Comparison of ENCODE assay signal across 12 cellular contexts in the genomic region with DNA sequence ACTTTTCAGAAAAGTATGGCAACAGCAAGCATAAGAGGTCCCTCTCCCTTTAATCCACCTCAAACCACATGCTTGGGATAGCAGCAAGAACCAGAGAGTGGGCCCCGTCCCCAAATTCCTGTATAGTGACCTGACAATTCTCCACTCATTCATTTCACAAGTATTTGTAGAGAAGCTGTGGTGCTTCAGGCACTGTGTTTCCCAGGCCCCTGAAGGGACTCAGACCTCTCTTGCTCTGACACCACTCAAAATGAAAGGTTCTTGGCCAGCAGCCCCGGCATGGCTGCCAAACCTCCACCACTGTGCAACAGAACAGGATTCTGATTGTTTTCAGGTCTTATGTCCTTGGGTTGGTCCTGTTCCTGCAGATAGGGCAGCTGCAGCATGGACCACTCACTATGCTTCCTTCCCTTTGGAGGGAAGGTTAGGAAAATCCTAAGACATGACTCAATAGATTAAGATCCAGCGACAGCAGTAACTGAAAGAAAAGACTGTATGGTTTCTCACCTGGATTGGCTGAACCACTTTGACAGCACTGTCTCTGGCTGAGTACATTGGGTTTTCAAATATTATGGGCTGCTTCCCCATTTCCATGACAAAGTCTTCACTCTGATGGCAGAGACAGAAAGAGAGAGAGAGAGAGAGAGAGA.
"Had no signal": no experiment of that assay in that cellular context is flagged by ENCODE, and none has a peak within 500 bp of the region (broad histone marks: within the 10 kb centered on the region; RNA-seq: fewer than 3 reads in every experiment).

No MANE protein-coding gene starts in this region.

- H3K27me3 ChIP-seq: neutrophil, thyroid gland had no signal

- H3K4me3 ChIP-seq: thyroid gland had no signal

- H3K27ac ChIP-seq: neutrophil, parathyroid adenoma, thyroid gland had no signal

- H3K36me3 ChIP-seq: neutrophil had no signal

- H3K4me1 ChIP-seq: parathyroid adenoma, thyroid gland had no signal

- H3K9me3 ChIP-seq: neutrophil, thyroid gland had no signal

- DNase-seq: activated naive CD4-positive, alpha-beta T cell treated with Interleukin-2 at 50 U/mL for 16 hours; activated T-cell treated with anti-CD3 and anti-CD28 coated beads for 4 hours; caudate nucleus; foreskin melanocyte; mesenchymal stem cell; natural killer cell; stimulated activated CD4-positive, alpha-beta T cell treated with anti-CD3 and anti-CD28 coated beads, Interleukin-2, amount 100 ng/mL, for 48 hours; T-helper 1 cell; T1000; thyroid gland had no signal
